ENCODE assay signal across 20 cellular contexts in the genomic region with DNA sequence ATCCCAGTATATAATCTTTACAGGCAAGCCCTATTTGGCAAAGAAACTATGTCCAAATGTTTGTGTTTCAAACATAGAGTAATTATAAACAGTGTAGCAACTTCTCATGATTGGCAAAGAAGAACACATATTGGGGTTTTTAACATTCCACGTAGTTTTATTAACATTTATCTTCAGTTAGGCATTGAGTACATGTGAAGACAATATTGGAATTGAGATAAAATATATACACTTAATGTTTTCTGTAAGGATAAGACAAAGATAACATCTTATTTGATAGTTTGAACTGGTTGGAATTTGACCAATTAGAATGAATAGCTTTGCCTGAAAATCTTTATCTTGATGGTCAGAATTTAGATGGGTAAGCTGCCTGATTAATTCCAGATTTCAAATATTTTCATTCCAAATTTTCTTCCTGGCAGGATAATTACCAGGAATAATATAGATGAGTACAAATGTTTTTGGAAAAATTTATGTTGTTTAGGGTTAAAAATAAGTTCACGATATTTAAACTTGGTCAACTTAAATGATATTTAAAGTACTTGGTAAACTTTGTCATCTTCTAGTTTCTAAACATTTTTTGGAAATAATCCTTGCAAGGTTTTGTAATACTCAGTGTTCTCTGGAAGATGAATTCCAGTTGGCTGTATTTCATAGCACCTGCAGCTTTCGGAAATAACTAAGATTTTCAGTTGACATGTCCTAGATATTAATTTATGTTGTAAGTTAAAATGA.
"Had no signal": no experiment of that assay in that cellular context is flagged by ENCODE, and none has a peak within 500 bp of the region (broad histone marks: within the 10 kb centered on the region; RNA-seq: fewer than 3 reads in every experiment).

No MANE protein-coding gene starts in this region.

- FAIRE-seq: endothelial cell of umbilical vein, keratinocyte had no signal

- ATAC-seq: mucosa of descending colon, sciatic nerve had no signal

- DNase-seq: colonic mucosa; effector CD8-positive, alpha-beta T cell; endodermal cell; erythroblast; esophagus squamous epithelium; hypothalamus; immature natural killer cell; mucosa of descending colon; naive B cell; stimulated activated CD4-positive, alpha-beta T cell treated with anti-CD3 and anti-CD28 coated beads, Interleukin-12 subunit alpha, Interleukin-12 subunit beta, amount 100 ng/mL, for 4 hours; stimulated activated CD4-positive, alpha-beta T cell treated with anti-CD3 and anti-CD28 coated beads, Interleukin-1b, Interleukin-23, amount 100 ng/mL, for 48 hours; stimulated activated CD4-positive, alpha-beta T cell treated with anti-CD3 and anti-CD28 coated beads, Interleukin-4, amount 100 ng/mL, for 1 hour; stimulated activated CD8-positive, alpha-beta memory T cell treated with anti-CD3 and anti-CD28 coated beads, Interleukin-4, amount 100 ng/mL, for 48 hours; stimulated activated naive CD4-positive, alpha-beta T cell treated with Interleukin-2 at 50 U/mL for 16 hours; stomach; thyroid gland; trophoblast cell had no signal
